Comparison of ENCODE assay signal across 29 cellular contexts in genomic region chr10:21959998-21960397, GRCh38.
"Had no signal": no experiment of that assay in that cellular context is flagged by ENCODE, and none has a peak within 500 bp of the region (broad histone marks: within the 10 kb centered on the region; RNA-seq: fewer than 3 reads in every experiment).

No MANE protein-coding gene starts in this region.

- H3K27me3 Mint-ChIP-seq: activated CD4-positive, alpha-beta T cell treated with anti-CD3 and anti-CD28 coated beads, Interleukin-2, amount 10 ng/mL, durations not matched to agents 7 days and 5 days; activated CD8-positive, alpha-beta memory T cell treated with anti-CD3 and anti-CD28 coated beads, Interleukin-2, amount 10 ng/mL, durations not matched to agents 7 days and 5 days; activated naive CD8-positive, alpha-beta T cell; effector memory CD8-positive, alpha-beta T cell; natural killer cell treated with Interleukin-12 subunit alpha and Interleukin-12 subunit beta and Interleukin-15 and Interleukin-18, amount 100 ng/mL, for 72 hours; progenitor cell of endocrine pancreas; stimulated activated naive CD8-positive, alpha-beta T cell treated with anti-CD3 and anti-CD28 coated beads, Interleukin-15, amount 100 ng/mL, for 72 hours had no signal

- ATAC-seq: activated CD4-positive, CD25-positive, alpha-beta regulatory T cell treated with anti-CD3 and anti-CD28 coated beads, Interleukin-2, amount 50 U/mL, for 24 hours; activated CD8-positive, alpha-beta memory T cell treated with anti-CD3 and anti-CD28 coated beads, Interleukin-2, amount 10 ng/mL, durations not matched to agents 7 days and 5 days; activated CD8-positive, alpha-beta T cell treated with anti-CD3 and anti-CD28 coated beads, Interleukin-2, amount 10 ng/mL, durations not matched to agents 7 days and 5 days; effector memory CD8-positive, alpha-beta T cell; foreskin keratinocyte; heart right ventricle; left lobe of liver; lower lobe of right lung; natural killer cell treated with Interleukin-12 subunit alpha and Interleukin-12 subunit beta and Interleukin-15 and Interleukin-18, amount 100 ng/mL, for 72 hours; right lobe of liver; stimulated activated effector memory CD8-positive, alpha-beta T cell treated with anti-CD3 and anti-CD28 coated beads, Interleukin-12 subunit alpha, Interleukin-12 subunit beta, amount 100 ng/mL, for 72 hours; stimulated activated naive CD8-positive, alpha-beta T cell treated with anti-CD3 and anti-CD28 coated beads, Interleukin-15, amount 100 ng/mL, for 72 hours had no signal

- DNase-seq: activated CD4-positive, alpha-beta T cell treated with anti-CD3 and anti-CD28 coated beads, Interleukin-2, amount 10 ng/mL, durations not matched to agents 7 days and 5 days; activated CD8-positive, alpha-beta memory T cell treated with anti-CD3 and anti-CD28 coated beads, Interleukin-2, amount 10 ng/mL, durations not matched to agents 7 days and 5 days; activated CD8-positive, alpha-beta T cell treated with anti-CD3 and anti-CD28 coated beads, Interleukin-2, amount 10 ng/mL, durations not matched to agents 7 days and 5 days; activated effector memory CD4-positive, alpha-beta T cell treated with Interleukin-2 at 50 U/mL for 16 hours; activated naive CD4-positive, alpha-beta T cell treated with Interleukin-2 at 50 U/mL for 16 hours; anterior cingulate cortex; effector memory CD8-positive, alpha-beta T cell; foreskin keratinocyte; heart right ventricle; kidney glomerular epithelial cell; lower lobe of right lung; mesenchymal stem cell; ovary; right lobe of liver; stimulated activated CD4-positive, alpha-beta T cell treated with anti-CD3 and anti-CD28 coated beads, Interleukin-4, amount 100 ng/mL, for 24 hours; stimulated activated naive CD8-positive, alpha-beta T cell treated with anti-CD3 and anti-CD28 coated beads, Interleukin-15, amount 100 ng/mL, for 72 hours; substantia nigra; upper lobe of left lung had no signal

- H3K4me1 ChIP-seq: foreskin keratinocyte, lower lobe of right lung, right lobe of liver, vagina had no signal

- H3K4me1 Mint-ChIP-seq: activated CD4-positive, alpha-beta T cell treated with anti-CD3 and anti-CD28 coated beads, Interleukin-2, amount 10 ng/mL, durations not matched to agents 7 days and 5 days had no signal

- H3K4me3 Mint-ChIP-seq: activated CD4-positive, alpha-beta T cell treated with anti-CD3 and anti-CD28 coated beads, Interleukin-2, amount 10 ng/mL, durations not matched to agents 7 days and 5 days; activated CD8-positive, alpha-beta memory T cell treated with anti-CD3 and anti-CD28 coated beads, Interleukin-2, amount 10 ng/mL, durations not matched to agents 7 days and 5 days; activated CD8-positive, alpha-beta T cell treated with anti-CD3 and anti-CD28 coated beads, Interleukin-2, amount 10 ng/mL, durations not matched to agents 7 days and 5 days; activated naive CD8-positive, alpha-beta T cell; effector memory CD8-positive, alpha-beta T cell; natural killer cell treated with Interleukin-12 subunit alpha and Interleukin-12 subunit beta and Interleukin-15 and Interleukin-18, amount 100 ng/mL, for 72 hours; stimulated activated effector memory CD8-positive, alpha-beta T cell treated with anti-CD3 and anti-CD28 coated beads, Interleukin-12 subunit alpha, Interleukin-12 subunit beta, amount 100 ng/mL, for 72 hours; stimulated activated naive CD8-positive, alpha-beta T cell treated with anti-CD3 and anti-CD28 coated beads, Interleukin-15, amount 100 ng/mL, for 72 hours had no signal

- H3K9me3 ChIP-seq: esophagus muscularis mucosa, lower lobe of right lung, ovary, right lobe of liver, upper lobe of left lung, vagina had no signal

- H3K9me3 Mint-ChIP-seq: activated CD4-positive, alpha-beta T cell treated with anti-CD3 and anti-CD28 coated beads, Interleukin-2, amount 10 ng/mL, durations not matched to agents 7 days and 5 days; effector memory CD8-positive, alpha-beta T cell; natural killer cell treated with Interleukin-12 subunit alpha and Interleukin-12 subunit beta and Interleukin-15 and Interleukin-18, amount 100 ng/mL, for 72 hours; stimulated activated naive CD8-positive, alpha-beta T cell treated with anti-CD3 and anti-CD28 coated beads, Interleukin-15, amount 100 ng/mL, for 72 hours had no signal

- H3K27me3 ChIP-seq: esophagus muscularis mucosa, foreskin keratinocyte, heart right ventricle, ovary, right lobe of liver, upper lobe of left lung, vagina had no signal

- H3K36me3 ChIP-seq: esophagus muscularis mucosa, heart right ventricle, lower lobe of right lung, ovary, right lobe of liver, upper lobe of left lung, vagina had no signal

- H3K4me3 ChIP-seq: coronary artery, esophagus muscularis mucosa, heart right ventricle, lower lobe of right lung, ovary, right lobe of liver, skin epidermis, upper lobe of left lung, vagina had no signal

- H3K27ac ChIP-seq: coronary artery, esophagus muscularis mucosa, foreskin keratinocyte, heart right ventricle, lower lobe of right lung, ovary, right lobe of liver, skin epidermis, upper lobe of left lung, vagina, VCaP had no signal

- H3K36me3 Mint-ChIP-seq: activated naive CD8-positive, alpha-beta T cell; natural killer cell treated with Interleukin-12 subunit alpha and Interleukin-12 subunit beta and Interleukin-15 and Interleukin-18, amount 100 ng/mL, for 72 hours; stimulated activated effector memory CD8-positive, alpha-beta T cell treated with anti-CD3 and anti-CD28 coated beads, Interleukin-12 subunit alpha, Interleukin-12 subunit beta, amount 100 ng/mL, for 72 hours had no signal

- H3K27ac Mint-ChIP-seq: activated CD4-positive, alpha-beta T cell treated with anti-CD3 and anti-CD28 coated beads, Interleukin-2, amount 10 ng/mL, durations not matched to agents 7 days and 5 days; activated CD8-positive, alpha-beta memory T cell treated with anti-CD3 and anti-CD28 coated beads, Interleukin-2, amount 10 ng/mL, durations not matched to agents 7 days and 5 days; activated CD8-positive, alpha-beta T cell treated with anti-CD3 and anti-CD28 coated beads, Interleukin-2, amount 10 ng/mL, durations not matched to agents 7 days and 5 days; activated naive CD8-positive, alpha-beta T cell; effector memory CD8-positive, alpha-beta T cell; natural killer cell treated with Interleukin-12 subunit alpha and Interleukin-12 subunit beta and Interleukin-15 and Interleukin-18, amount 100 ng/mL, for 72 hours; progenitor cell of endocrine pancreas; stimulated activated effector memory CD8-positive, alpha-beta T cell treated with anti-CD3 and anti-CD28 coated beads, Interleukin-12 subunit alpha, Interleukin-12 subunit beta, amount 100 ng/mL, for 72 hours; stimulated activated naive CD8-positive, alpha-beta T cell treated with anti-CD3 and anti-CD28 coated beads, Interleukin-15, amount 100 ng/mL, for 72 hours had no signal
